ENCODE assay signal across 1 cellular context in the genomic region with DNA sequence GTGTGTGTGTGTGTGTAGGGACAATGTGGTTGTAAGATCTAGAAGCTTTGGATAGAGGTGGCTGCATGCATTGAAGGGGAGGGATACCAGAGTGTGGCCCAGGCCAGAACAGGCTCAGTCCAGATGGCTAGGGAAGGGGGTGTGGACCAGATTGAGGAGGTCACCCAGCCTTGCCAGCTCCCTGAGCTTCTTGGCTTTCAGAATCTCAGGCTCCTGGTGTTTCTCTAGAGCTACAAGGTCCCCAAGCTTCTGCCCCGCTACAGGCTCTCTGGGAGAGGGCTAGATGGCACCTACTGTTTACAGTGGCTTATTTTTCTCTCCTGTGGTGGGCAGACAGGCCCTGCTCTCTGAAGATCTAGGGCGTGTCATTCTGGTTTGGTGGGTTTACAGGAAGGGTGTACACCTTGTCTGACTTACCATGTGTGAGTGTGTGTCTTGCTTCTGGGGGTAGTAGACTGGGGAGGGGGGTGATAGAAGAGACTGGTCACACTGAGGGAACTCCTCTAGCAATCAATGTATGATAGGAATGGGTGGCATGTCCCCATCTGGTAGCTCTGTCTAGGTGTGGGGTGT.
TF ChIP-seq lines count a peak whose summit lies in the region.

No MANE protein-coding gene starts in this region.

TF ChIP-seq in K562, 482 proteins besides CTCF, POLR2A, EP300 and RAD21:
- peak; percentile 45 for TF ChIP-seq ZKSCAN8 (CRISPR knock-in tag; IDR thresholded peaks at IDR 0.05)
- no peak for TF ChIP-seq ARID1B (IDR thresholded peaks at IDR 0.05)
